In genomic region chr17:79619636-79620206, GRCh38 we compare ENCODE assay signal across 20 cellular contexts. TPM values are rescaled to one million over a fixed set of nuclear protein-coding genes. Genes with fewer than 3 reads are reported as not detected.
A peak's percentile ranks its signal among the peaks of the same experiment; 100 is the strongest.
DNase-seq lines count a peak whose midpoint lies in the region; ATAC-seq, FAIRE-seq and TF ChIP-seq lines count a peak whose summit lies in the region.
"Had no signal": no experiment of that assay in that cellular context is flagged by ENCODE, and none has a peak within 500 bp of the region (broad histone marks: within the 10 kb centered on the region; RNA-seq: fewer than 3 reads in every experiment).

No MANE protein-coding gene starts in this region.

- H3K9me3 ChIP-seq in GM12878 (replicated peaks; ENCODE audit: control insufficient read depth, insufficient read depth, low read length): no peaks in the 10 kb centered on the region; the same call in 2 of the 3 replicates
- H3K9me3 ChIP-seq in testis: no peaks in the 10 kb centered on the region

- no peak for TF ChIP-seq EP300 in GM12878 (IDR thresholded peaks at IDR 0.05; ENCODE audit: borderline replicate concordance in 1 of 2, control insufficient read depth in 1 of 2, low read depth in 2 of 2, low read length in 2 of 2)

- H3K36me3 ChIP-seq in GM12878 (ENCODE audit: control insufficient read depth in 2 of 2, insufficient read depth in 2 of 2, low read length in 1 of 2) (no peaks in the 10 kb centered on the region), testis (ENCODE audit: low read depth, missing control alignments) (no peaks in the 10 kb centered on the region)

- intact Hi-C loops in GM12878 (cut with micrococcal nuclease; ENCODE audit: unreplicated experiment) (no loop called here), testis (cut with DNase I; ENCODE audit: low total_unique reads) (no loop called here)

- ATAC-seq in GM12878 (no peak), GM19023 (IDR thresholded peaks at IDR 0.05; ENCODE audit: unreplicated experiment) (no peak)
- ATAC-seq: K562 had no signal

- no peaks in the 10 kb centered on the region for H4K20me1 ChIP-seq in GM12878 (ENCODE audit: control insufficient read depth, insufficient read depth)

- H3K79me2 ChIP-seq in GM12878 (ENCODE audit: control insufficient read depth, insufficient read depth, low read length): no peaks in the 10 kb centered on the region
- H3K79me2 ChIP-seq: parathyroid adenoma had no signal

- H3K27ac ChIP-seq in GM12878 (ENCODE audit: control insufficient read depth, insufficient read depth) (no peak overlapping the region), testis (no peak overlapping the region), substantia nigra (ENCODE audit: low read depth, low read length, poor library complexity, severe bottlenecking) (no peak overlapping the region)
- H3K27ac ChIP-seq: HL-60, parathyroid adenoma had no signal

- no peak overlapping the region for H3K4me3 ChIP-seq in GM12878
- no peak overlapping the region for H3K4me3 ChIP-seq in testis
- H3K4me3 ChIP-seq: K562 had no signal

- no peaks in the 10 kb centered on the region for H3K4me1 ChIP-seq in GM12878 (ENCODE audit: control insufficient read depth, insufficient read depth, low read length)
- H3K4me1 ChIP-seq in testis: no peaks in the 10 kb centered on the region
- H3K4me1 ChIP-seq: parathyroid adenoma had no signal

- DNase-seq in activated effector memory CD4-positive, alpha-beta T cell treated with anti-CD3 and anti-CD28 coated beads, Interleukin-2, amount 50 U/mL, for 16 hours: peak; percentile 21
- DNase-seq in activated effector memory CD4-positive, alpha-beta T cell treated with Interleukin-2 at 50 U/mL for 16 hours: no peak
- DNase-seq in GM12878 (ENCODE audit: low read depth, low spot score) (no peak), mesenteric fat pad (ENCODE audit: low spot score) (peak; percentile 47), testis (peak; percentile 12), substantia nigra (lab: John Stamatoyannopoulos, UW) (no peak)
- no peak for DNase-seq in stimulated activated CD4-positive, alpha-beta T cell treated with anti-CD3 and anti-CD28 coated beads, Interleukin-2, amount 100 ng/mL, for 24 hours
- DNase-seq: ACHN; activated gamma-delta T cell; CD4-positive, alpha-beta T cell; effector CD8-positive, alpha-beta T cell; NCI-H1048; NCI-H748 treated with DMSO at 0.1 percent for 48 hours; stimulated activated naive CD4-positive, alpha-beta T cell had no signal

- TF ChIP-seq POLR2A in GM12878 (IDR thresholded peaks at IDR 0.05; ENCODE audit: low read depth, low read length) (no peak), testis (IDR thresholded peaks at IDR 0.05) (no peak)

- TF ChIP-seq CTCF in GM12878 (IDR thresholded peaks at IDR 0.05 in 2 of 3, conservative IDR thresholded peaks at IDR 0.05 in 1 of 3; ENCODE audit: control insufficient read depth in 2 of 3, extremely low read depth in 1 of 3, insufficient read depth in 1 of 3, low read depth in 3 of 3, low read length in 3 of 3) (no peak), testis (IDR thresholded peaks at IDR 0.05) (no peak)

- RAD21 ChIA-PET in GM12878 (lab: Charles Lee; ENCODE audit: unreplicated experiment): no interaction called here

- H3K4me2 ChIP-seq in GM12878 (ENCODE audit: control insufficient read depth, insufficient read depth): no peak overlapping the region

- in situ Hi-C loops in GM12878 (cut with MboI): no loop called here

- no peak overlapping the region for H2AFZ ChIP-seq in GM12878 (ENCODE audit: control insufficient read depth, low read depth, low read length)
- H2AFZ ChIP-seq: parathyroid adenoma had no signal

- CTCF ChIA-PET in GM12878 (lab: Yijun Ruan, JAX): no interaction called here

- FAIRE-seq in GM12878 (lab: Jason Lieb, UNC): no peak
- FAIRE-seq: K562 had no signal

- SMC1A ChIA-PET in GM12878 (lab: Charles Lee; ENCODE audit: uncharacterized antibody, unreplicated experiment): no interaction called here

- WGBS in GM12878 (ENCODE audit: insufficient coverage, insufficient replicate concordance, low lambda C conversion rate, missing lambda C conversion rate): 75% methylated on average over 21 of the region's 21 CpGs
- 60 to 75% methylated on average over 18 to 21 of the region's 21 CpGs for WGBS in testis, 2 donors

- POLR2A ChIA-PET in GM12878 (lab: Charles Lee): no interaction called here

- H3K9ac ChIP-seq in GM12878 (ENCODE audit: control insufficient read depth, insufficient read depth, low read length): no peak overlapping the region
- H3K9ac ChIP-seq: parathyroid adenoma had no signal

- H3K27me3 ChIP-seq in GM12878 (replicated peaks in 1 of 2; ENCODE audit: control insufficient read depth in 2 of 2, insufficient read depth in 2 of 2, low read length in 1 of 2) (peaks cover 0 to 6% of the 10 kb centered on the region in 2 experiments; a peak in 3 of 4 replicates), testis (no peaks in the 10 kb centered on the region)

- BruUV-seq in GM12878 (replicated peaks; lab: Mats Ljungman, UMichigan): no TSS peak

- TF ChIP-seq RAD21 in GM12878 (IDR thresholded peaks at IDR 0.05; ENCODE audit: insufficient read depth, low read depth, low read length): no peak

TF ChIP-seq in GM12878, 131 proteins besides CTCF, POLR2A, EP300 and RAD21:
- TF ChIP-seq IRF4 (IDR thresholded peaks at IDR 0.05; ENCODE audit: low read depth, low read length) (no peak), PBX3 (IDR thresholded peaks at IDR 0.05; ENCODE audit: insufficient replicate concordance, low read depth, low read length) (peak; percentile 9), HDGF (IDR thresholded peaks at IDR 0.05) (no peak)

RNA-seq across cellular contexts. Expression of gene RBFOX3, which starts 8.9 kb away (rescaled TPM):
- 0.38 and 5.3 TPM in 2 replicates for total RNA-seq in GM12878 (2013; cell fraction: nucleolus; rRNA removed)
- total RNA-seq in GM12878 (2014; rRNA removed) (not detected in 2 replicates), GM12878 (2014; rRNA removed; fragmentation: Illumina TruSeq; extraction: Trizol) (not detected in 2 replicates), GM12878 (2021) (not detected in 2 replicates), mesenteric fat pad (0.45 TPM), testis (10 to 100 TPM; 13.6 to 15.3 TPM)
- 0.16 TPM for polyA plus RNA-seq in GM12878 (2011; ENCODE audit: low read depth)
- polyA plus RNA-seq in GM12878 (2011; rRNA removed) (0.04 and 0.10 TPM in 2 replicates), GM12878 (2014; fragmentation: Illumina TruSeq; extraction: Trizol) (not detected in 2 replicates), GM12878 (2014; fragmentation: Nextera tagmentation; extraction: Ambion mirVana) (not detected), GM12878 (2014; rRNA removed) (not detected in 2 replicates), GM12878 (2016; fragmentation: Nextera tagmentation; extraction: Ambion mirVana) (under 1 TPM; 0.11 to 0.19 TPM), testis (ENCODE audit: insufficient read depth, low read depth, low replicate concordance) (14.4 TPM)
- polyA plus RNA-seq in GM12878 (2011; cell fraction: cytosol; rRNA removed): 0.09 and 0.10 TPM in 2 replicates
- 0.13 TPM in 1 of 2 replicates, not detected in the other for polyA plus RNA-seq in GM12878 (2011; cell fraction: nucleus; rRNA removed)
- 0.31 and 0.62 TPM in 2 replicates for polyA plus RNA-seq in GM12878 (2012)
- polyA minus RNA-seq in GM12878 (2011; rRNA and poly(A)+ RNA removed): 0.05 TPM in 1 of 2 replicates, not detected in the other
- not detected in 2 replicates for polyA minus RNA-seq in GM12878 (2011; cell fraction: cytosol; rRNA and poly(A)+ RNA removed)
- not detected in 2 replicates for polyA minus RNA-seq in GM12878 (2011; cell fraction: nucleus; rRNA and poly(A)+ RNA removed)
- total RNA-seq: activated CD8-positive, alpha-beta memory T cell treated with anti-CD3 and anti-CD28 coated beads for 36 hours; CD4-positive, alpha-beta T cell; Daoy; K562 had no signal
- polyA plus RNA-seq: K562 had no signal

Comparison
In these comparisons a context has a peak if more than half of its experiments do, and no peak if none do; other contexts are left out.
1. DNase-seq: peak in activated effector memory CD4-positive, alpha-beta T cell treated with anti-CD3 and anti-CD28 coated beads, Interleukin-2, amount 50 U/mL, for 16 hours (single experiment), mesenteric fat pad (single experiment) and testis (single experiment); none in activated effector memory CD4-positive, alpha-beta T cell treated with Interleukin-2 at 50 U/mL for 16 hours (single experiment), GM12878 (single experiment), stimulated activated CD4-positive, alpha-beta T cell treated with anti-CD3 and anti-CD28 coated beads, Interleukin-2, amount 100 ng/mL, for 24 hours (0 of 2) and substantia nigra (0 of 49).